ENCODE assay signal across 8 cellular contexts in the genomic region with DNA sequence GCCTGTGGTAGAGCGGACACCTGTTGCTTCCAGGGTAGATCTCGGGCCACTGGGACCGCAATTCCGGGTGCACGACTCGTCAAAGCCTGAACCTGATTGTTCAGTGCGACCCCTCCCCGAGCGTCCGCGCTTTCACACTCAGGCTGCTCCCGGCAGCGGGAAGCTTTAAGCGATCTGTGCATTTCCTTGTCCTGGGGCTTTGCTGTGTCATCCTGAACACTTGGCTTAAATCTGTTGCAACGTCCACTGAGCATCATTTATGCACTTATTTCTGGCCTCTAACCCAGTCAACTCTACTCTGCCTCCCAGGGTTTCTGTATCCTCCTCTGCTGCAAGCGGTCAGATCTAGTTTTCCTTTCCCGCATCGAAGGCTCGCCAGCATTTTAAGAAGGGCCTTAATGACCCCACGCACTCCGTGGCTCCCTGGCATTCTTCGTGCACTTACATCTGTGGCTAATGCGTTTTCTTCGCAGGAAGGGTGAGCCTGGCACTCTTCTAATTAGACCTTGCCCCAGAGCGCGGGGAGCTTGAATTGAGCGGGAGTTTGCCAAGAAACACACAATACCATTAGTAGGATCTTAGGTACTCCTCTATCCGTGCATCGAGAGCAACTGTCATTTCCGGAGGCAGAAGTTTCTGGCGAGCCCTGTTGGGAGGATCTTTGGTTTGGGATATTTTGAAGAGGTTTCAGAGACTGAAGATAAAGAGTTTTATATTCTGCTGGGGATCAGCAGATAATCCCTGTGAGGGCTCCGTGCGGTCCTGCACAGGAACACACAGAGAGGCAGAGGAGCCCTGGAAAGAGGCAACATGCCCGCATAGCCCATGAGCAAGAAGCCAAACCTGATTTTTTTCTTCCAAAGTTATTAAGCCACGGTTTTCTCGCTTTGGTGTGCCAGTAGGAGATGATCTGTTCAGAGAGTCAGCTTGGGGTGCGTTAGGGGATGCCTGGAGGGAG. TPM values are rescaled to one million over a fixed set of nuclear protein-coding genes. Genes with fewer than 3 reads are reported as not detected.
A peak's percentile ranks its signal among the peaks of the same experiment; 100 is the strongest.
DNase-seq lines count a peak whose midpoint lies in the region; ATAC-seq and TF ChIP-seq lines count a peak whose summit lies in the region.

No MANE protein-coding gene starts in this region.

- H3K4me3 Mint-ChIP-seq in mesothelial cell of epicardium: peak overlapping the region; percentile 75

- no peaks in the 10 kb centered on the region for H3K9me3 Mint-ChIP-seq in mesothelial cell of epicardium

- H3K36me3 Mint-ChIP-seq in mesothelial cell of epicardium: peaks cover 3% of the 10 kb centered on the region

- no peaks in the 10 kb centered on the region for H3K9me3 ChIP-seq in ectodermal cell (ENCODE audit: control insufficient read depth, low read length)
- H3K9me3 ChIP-seq in aorta (ENCODE audit: control insufficient read depth, low read length): no peaks in the 10 kb centered on the region

- H3K4me1 ChIP-seq in ectodermal cell (ENCODE audit: control insufficient read depth, insufficient read depth, low read length) (peaks cover 6% of the 10 kb centered on the region), aorta (ENCODE audit: control insufficient read depth in 1 of 2, insufficient read depth in 2 of 2, low read length in 2 of 2) (no peaks in the 10 kb centered on the region)

- peak overlapping the region; percentile 61 for H3K4me3 ChIP-seq in ectodermal cell (ENCODE audit: insufficient read depth, low read depth, low read length)
- H3K4me3 ChIP-seq in aorta (ENCODE audit: low read length in 2 of 2): peak overlapping the region; percentile 77 to 79

- H3K27me3 ChIP-seq in ectodermal cell (ENCODE audit: control insufficient read depth, insufficient read depth, low read length, poor library complexity, severe bottlenecking) (peaks cover 39% of the 10 kb centered on the region), aorta (ENCODE audit: control insufficient read depth in 1 of 2, insufficient read depth in 2 of 2, low read length in 1 of 2) (no peaks in the 10 kb centered on the region)

- in situ Hi-C loops in Caki2 (cut with HindIII; ENCODE audit: low pct_unique_long_range_greater_than_20kb, low sequenced_read_pairs): no loop called here

- 15 to 17% methylated on average over 37 of the region's 37 CpGs for WGBS in ectodermal cell, 2 experiments
- WGBS in aorta, 2 donors: 23 to 25% methylated on average over 37 of the region's 37 CpGs

- H3K27ac Mint-ChIP-seq in mesothelial cell of epicardium: no peak overlapping the region

- H3K27ac ChIP-seq in ectodermal cell (ENCODE audit: insufficient read depth, low read depth, low read length, poor library complexity, severe bottlenecking): no peak overlapping the region
- no peak overlapping the region for H3K27ac ChIP-seq in aorta (ENCODE audit: low read depth in 1 of 2, low read length in 2 of 2)

- H3K4me1 Mint-ChIP-seq in mesothelial cell of epicardium: peaks cover 23% of the 10 kb centered on the region

- ATAC-seq in aorta (ENCODE audit: low FRiP score) (peak; percentile 50), GM19452 (IDR thresholded peaks at IDR 0.05; ENCODE audit: unreplicated experiment) (no peak), GM21447 (IDR thresholded peaks at IDR 0.05; ENCODE audit: unreplicated experiment) (no peak)

- peaks cover 49% of the 10 kb centered on the region for H3K27me3 Mint-ChIP-seq in mesothelial cell of epicardium (ENCODE audit: low read depth)

- DNase-seq in Caki2 (ENCODE audit: low read depth) (peak; percentile 61), NCI-H1105 (lab: John Stamatoyannopoulos, UW) (peak; percentile 27), mesothelial cell of epicardium (ENCODE audit: low spot score in 2 of 2, unreplicated experiment in 2 of 2) (no peak), aorta (no peak), RPMI8226 (no peak)

- intact Hi-C loops in aorta (cut with DNase I): no loop called here

- no peak for TF ChIP-seq CTCF in mesothelial cell of epicardium (IDR thresholded peaks at IDR 0.05; ENCODE audit: unreplicated experiment)

- H3K36me3 ChIP-seq in ectodermal cell (ENCODE audit: control insufficient read depth, insufficient read depth, low read length) (no peaks in the 10 kb centered on the region), aorta (ENCODE audit: control insufficient read depth in 1 of 2, insufficient read depth in 2 of 2, low read length in 1 of 2) (no peaks in the 10 kb centered on the region)

RNA-seq across cellular contexts. Expression of a gene that starts 0.7 kb away (rescaled TPM):
- total RNA-seq in Caki2 (2014; rRNA removed; shearing (Covaris generic); ENCODE audit: low replicate concordance): 2.1 and 6.3 TPM in 2 replicates
- polyA plus RNA-seq in ectodermal cell (2013, experiment 1 of 4): 9.4 TPM
- 13.9 TPM for polyA plus RNA-seq in ectodermal cell (2013, experiment 2 of 4)
- 5.8 TPM for polyA plus RNA-seq in ectodermal cell (2013, experiment 3 of 4)
- 7.4 TPM for polyA plus RNA-seq in ectodermal cell (2013, experiment 4 of 4)
- total RNA-seq in mesothelial cell of epicardium: 4.8 to 6.9 TPM (median 6.0 TPM) in 3 replicates
- 1 to 10 TPM; 6.1 to 7.0 TPM for total RNA-seq in aorta
- polyA plus RNA-seq in aorta: 1 to 10 TPM; 1.5 to 2.0 TPM

Comparison
In these comparisons a context has a peak if more than half of its experiments do, and no peak if none do; other contexts are left out.
1. DNase-seq: peak in Caki2 (single experiment) and NCI-H1105 (single experiment); none in mesothelial cell of epicardium (0 of 2), aorta (0 of 2) and RPMI8226 (single experiment).